In genomic region chr16:23901178-23902131, GRCh38 we compare ENCODE assay signal across 15 cellular contexts.
A peak's percentile ranks its signal among the peaks of the same experiment; 100 is the strongest.
DNase-seq lines count a peak whose midpoint lies in the region; ATAC-seq and TF ChIP-seq lines count a peak whose summit lies in the region.
"Had no signal": no experiment of that assay in that cellular context is flagged by ENCODE, and none has a peak within 500 bp of the region (broad histone marks: within the 10 kb centered on the region; RNA-seq: fewer than 3 reads in every experiment).

No MANE protein-coding gene starts in this region.

- no peaks in the 10 kb centered on the region for H3K9me3 Mint-ChIP-seq in activated CD4-positive, alpha-beta T cell treated with anti-CD3 and anti-CD28 coated beads for 36 hours (ENCODE audit: low read depth)
- H3K9me3 Mint-ChIP-seq: nephron progenitor cell had no signal

- no peak overlapping the region for H2BK5ac ChIP-seq in trophoblast cell (ENCODE audit: low read depth, low read length, poor library complexity)

- H3K27ac ChIP-seq in dorsolateral prefrontal cortex (peak overlapping the region in 50 of 59 donors; percentile 3 to 82 (median 46)), trophoblast cell (ENCODE audit: low read depth, low read length) (no peak overlapping the region), hepatocyte (no peak overlapping the region)
- H3K27ac ChIP-seq: A549, PC-9 had no signal

- no peak overlapping the region for H2BK12ac ChIP-seq in trophoblast cell (ENCODE audit: low read length)

- peaks cover 6% of the 10 kb centered on the region for H3K79me1 ChIP-seq in trophoblast cell (ENCODE audit: low read length)

- H3K36me3 ChIP-seq in trophoblast cell (ENCODE audit: control insufficient read depth in 1 of 2, insufficient read depth in 2 of 2, low read length in 2 of 2) (no peaks in the 10 kb centered on the region), hepatocyte (replicated peaks; ENCODE audit: insufficient read depth, low read depth) (no peaks in the 10 kb centered on the region)

- no peak for TF ChIP-seq CTCF in NB4 (IDR thresholded peaks at IDR 0.05; ENCODE audit: low read depth, low read length)
- TF ChIP-seq CTCF in dorsolateral prefrontal cortex (IDR thresholded peaks at IDR 0.05 in 54 of 56, conservative IDR thresholded peaks at IDR 0.05 in 2 of 56; ENCODE audit: low read depth in 1 of 56, partially characterized antibody in 56 of 56): no peak
- no peak for TF ChIP-seq CTCF in hepatocyte (IDR thresholded peaks at IDR 0.05; ENCODE audit: poor library complexity)

- TF ChIP-seq POLR2A in NB4 (IDR thresholded peaks at IDR 0.05; ENCODE audit: extremely low read depth, insufficient read length): no peak

- H3K4me1 ChIP-seq in trophoblast cell (ENCODE audit: control insufficient read depth in 1 of 2, insufficient read depth in 2 of 2, low read length in 2 of 2): peaks cover 7 to 15% of the 10 kb centered on the region in 2 experiments
- H3K4me1 ChIP-seq in hepatocyte (ENCODE audit: insufficient read depth): peaks cover 8% of the 10 kb centered on the region

- no peaks in the 10 kb centered on the region for H3K27me3 ChIP-seq in dorsolateral prefrontal cortex
- H3K27me3 ChIP-seq in trophoblast cell (ENCODE audit: insufficient read depth, low read length): no peaks in the 10 kb centered on the region
- no peaks in the 10 kb centered on the region for H3K27me3 ChIP-seq in hepatocyte

- no peak overlapping the region for H2AK5ac ChIP-seq in trophoblast cell (ENCODE audit: low read length)

- peak overlapping the region; percentile 27 for H3K4me3 ChIP-seq in NB4 (ENCODE audit: low read depth, low read length)
- peak overlapping the region in 14 of 59 donors; percentile 0 to 29 (median 13) for H3K4me3 ChIP-seq in dorsolateral prefrontal cortex
- no peak overlapping the region for H3K4me3 ChIP-seq in trophoblast cell (ENCODE audit: low read depth, low read length)
- H3K4me3 ChIP-seq in hepatocyte: no peak overlapping the region
- H3K4me3 ChIP-seq: A549, PC-9 had no signal

- peaks cover 2% of the 10 kb centered on the region for H3K36me3 Mint-ChIP-seq in activated CD4-positive, alpha-beta T cell treated with anti-CD3 and anti-CD28 coated beads for 36 hours (ENCODE audit: low read depth)

- peaks cover 57% of the 10 kb centered on the region for H3K4me1 Mint-ChIP-seq in activated CD4-positive, alpha-beta T cell treated with anti-CD3 and anti-CD28 coated beads for 36 hours
- H3K4me1 Mint-ChIP-seq: nephron progenitor cell had no signal

- H3K18ac ChIP-seq in trophoblast cell (ENCODE audit: low read length): no peak overlapping the region

- CTCF ChIA-PET in activated CD4-positive, alpha-beta T cell treated with anti-CD3 and anti-CD28 coated beads for 36 hours (lab: Charles Lee): interaction anchor here (0.9 to 3.3 kb wide), 3 partner anchors 10 to 109 kb away, joined by 3 to 10 read pairs (median 5); no protein-coding TSS in a partner anchor

- no peaks in the 10 kb centered on the region for H3K27me3 Mint-ChIP-seq in activated CD4-positive, alpha-beta T cell treated with anti-CD3 and anti-CD28 coated beads for 36 hours

- no peak overlapping the region for H3K9ac ChIP-seq in trophoblast cell (ENCODE audit: low read length)

- H4K20me1 ChIP-seq in hepatocyte (ENCODE audit: insufficient read depth, poor library complexity, severe bottlenecking): no peaks in the 10 kb centered on the region

- peak; percentile 18 for DNase-seq in activated CD4-positive, alpha-beta T cell treated with anti-CD3 and anti-CD28 coated beads for 36 hours
- no peak for DNase-seq in activated CD4-positive, alpha-beta T cell treated with anti-CD3 and anti-CD28 coated beads for 4 hours
- DNase-seq in NB4 (ENCODE audit: low read depth) (peak; percentile 90), dorsolateral prefrontal cortex (no peak), trophoblast cell (no peak), amniotic stem cell (lab: John Stamatoyannopoulos, UW) (no peak), hepatocyte (ENCODE audit: low spot score) (no peak)
- DNase-seq: activated T-cell treated with anti-CD3 and anti-CD28 coated beads for 4 hours; central memory CD4-positive, alpha-beta T cell; NCI-H187; nephron progenitor cell; PC-9; stimulated activated naive CD4-positive, alpha-beta T cell treated with Interleukin-2 at 50 U/mL for 16 hours had no signal

- peak overlapping the region; percentile 5 for H3K4me3 Mint-ChIP-seq in activated CD4-positive, alpha-beta T cell treated with anti-CD3 and anti-CD28 coated beads for 36 hours
- H3K4me3 Mint-ChIP-seq: nephron progenitor cell had no signal

- H4K8ac ChIP-seq in trophoblast cell (ENCODE audit: low read depth, low read length): no peak overlapping the region

- intact Hi-C loops in activated CD4-positive, alpha-beta T cell treated with anti-CD3 and anti-CD28 coated beads for 36 hours (cut with DNase I, micrococcal nuclease): no loop called here
- intact Hi-C loops in dorsolateral prefrontal cortex (cut with DNase I): no loop called here

- POLR2A ChIA-PET in activated CD4-positive, alpha-beta T cell treated with anti-CD3 and anti-CD28 coated beads for 36 hours (lab: Charles Lee): no interaction called here

- H3K23ac ChIP-seq in trophoblast cell (ENCODE audit: low read length): no peak overlapping the region

- WGBS in trophoblast cell (ENCODE audit: extremely low coverage, insufficient coverage, insufficient read length): 100% methylated on average over 1 of the region's 13 CpGs
- WGBS in hepatocyte (ENCODE audit: low lambda C conversion rate, missing lambda C conversion rate): 47% methylated on average over 13 of the region's 13 CpGs

- no peak overlapping the region for H4K91ac ChIP-seq in trophoblast cell (ENCODE audit: low read depth, low read length)

- H3K4ac ChIP-seq in trophoblast cell (ENCODE audit: low read depth, low read length): no peak overlapping the region

- no peaks in the 10 kb centered on the region for H3K9me2 ChIP-seq in hepatocyte (replicated peaks; ENCODE audit: insufficient read depth)

- H3K9me3 ChIP-seq in trophoblast cell (ENCODE audit: insufficient read depth, low read depth, low read length): no peaks in the 10 kb centered on the region
- H3K9me3 ChIP-seq in hepatocyte (ENCODE audit: low read depth): no peaks in the 10 kb centered on the region
- H3K9me3 ChIP-seq: A549 had no signal

- H3K4me2 ChIP-seq in trophoblast cell (ENCODE audit: low read length): no peak overlapping the region
- no peak overlapping the region for H3K4me2 ChIP-seq in hepatocyte
- H3K4me2 ChIP-seq: A549, PC-9 had no signal

- no peak overlapping the region for H4K12ac ChIP-seq in trophoblast cell (ENCODE audit: low read depth, low read length)

- no peaks in the 10 kb centered on the region for H3K79me2 ChIP-seq in trophoblast cell (ENCODE audit: control insufficient read depth, insufficient read depth, low read length, poor library complexity)
- H3K79me2 ChIP-seq in hepatocyte: no peaks in the 10 kb centered on the region

- peak overlapping the region; percentile 48 for H3K27ac Mint-ChIP-seq in activated CD4-positive, alpha-beta T cell treated with anti-CD3 and anti-CD28 coated beads for 36 hours
- H3K27ac Mint-ChIP-seq: nephron progenitor cell had no signal

- no peak overlapping the region for H2AFZ ChIP-seq in trophoblast cell (ENCODE audit: insufficient read depth, low read length, poor library complexity)
- H2AFZ ChIP-seq in hepatocyte: no peak overlapping the region
- H2AFZ ChIP-seq: PC-9 had no signal

- no peak for ATAC-seq in activated CD4-positive, alpha-beta T cell treated with anti-CD3 and anti-CD28 coated beads for 36 hours
- no peak for ATAC-seq in esophagus mucosa
- ATAC-seq: A549 had no signal

- H2BK120ac ChIP-seq in trophoblast cell (ENCODE audit: insufficient read depth, low read length, poor library complexity): peak overlapping the region; percentile 44

- no peak overlapping the region for H3K14ac ChIP-seq in trophoblast cell (ENCODE audit: low read length)

Comparison
In these comparisons a context has a peak if more than half of its experiments do, and no peak if none do; other contexts are left out.
1. DNase-seq: peak in activated CD4-positive, alpha-beta T cell treated with anti-CD3 and anti-CD28 coated beads for 36 hours (single experiment) and NB4 (single experiment); none in activated CD4-positive, alpha-beta T cell treated with anti-CD3 and anti-CD28 coated beads for 4 hours (0 of 2), dorsolateral prefrontal cortex (0 of 10), trophoblast cell (0 of 2), amniotic stem cell (single experiment) and hepatocyte (single experiment).
2. H3K27ac ChIP-seq: peak in dorsolateral prefrontal cortex (50 of 59); none in trophoblast cell (single experiment) and hepatocyte (single experiment).